In the genomic region with DNA sequence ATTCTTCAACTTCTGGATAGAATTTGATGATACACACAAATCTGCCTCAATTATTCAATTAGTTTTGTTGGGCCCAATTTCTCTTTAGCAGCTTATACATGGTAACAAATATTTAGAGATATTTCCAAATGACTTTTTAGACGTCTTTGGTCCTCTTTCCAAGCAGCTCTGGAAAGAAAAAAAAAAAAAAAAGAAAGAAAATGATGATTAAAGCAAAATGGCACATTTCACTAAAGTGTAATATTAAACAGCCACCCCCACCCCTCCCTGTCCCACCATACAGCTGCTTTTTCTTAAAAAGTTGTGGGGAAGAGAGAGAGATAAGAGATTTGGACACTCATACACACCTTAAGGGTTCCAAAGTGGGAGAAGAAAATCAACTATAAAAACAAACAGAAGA, we compare ENCODE assay signal across 1 cellular context.
TF ChIP-seq lines count a peak whose summit lies in the region.

No MANE protein-coding gene starts in this region.

TF ChIP-seq in H1, 55 proteins besides CTCF, POLR2A, EP300 and RAD21 (continued from another document):
- TF ChIP-seq EGR1 (IDR thresholded peaks at IDR 0.05; ENCODE audit: borderline replicate concordance, low read depth, low read length) (no peak), SIX5 (IDR thresholded peaks at IDR 0.05; ENCODE audit: low read depth, low read length) (no peak), POLR2AphosphoS5 (IDR thresholded peaks at IDR 0.05; ENCODE audit: low read depth, low read length) (no peak), MAFK (IDR thresholded peaks at IDR 0.05; ENCODE audit: low read depth, low read length) (no peak), SIRT6 (IDR thresholded peaks at IDR 0.05; ENCODE audit: low read length) (no peak), RNF2 (IDR thresholded peaks at IDR 0.05; ENCODE audit: borderline replicate concordance, low read depth, low read length, missing control alignments, poor library complexity, severe bottlenecking) (no peak)
